13 cellular contexts compared by ENCODE assay signal in genomic region chr11:34056672-34057071, GRCh38. TPM values are rescaled to one million over a fixed set of nuclear protein-coding genes. Genes with fewer than 3 reads are reported as not detected.
DNase-seq lines count a peak whose midpoint lies in the region; ATAC-seq and TF ChIP-seq lines count a peak whose summit lies in the region.
"Had no signal": no experiment of that assay in that cellular context is flagged by ENCODE, and none has a peak within 500 bp of the region (broad histone marks: within the 10 kb centered on the region; RNA-seq: fewer than 3 reads in every experiment).

No MANE protein-coding gene starts in this region.

- H3K4me1 Mint-ChIP-seq in stimulated activated naive CD8-positive, alpha-beta T cell treated with anti-CD3 and anti-CD28 coated beads, Interleukin-15, Interleukin-2, amounts not matched to agents 100 ng/mL and 50 ng/mL, for 24 hours (ENCODE audit: low read depth) = peaks cover 60% of the 10 kb centered on the region
- H3K4me1 Mint-ChIP-seq in T-cell (peaks cover 51 to 65% (median 65%) of the 10 kb centered on the region in 3 donors), immature natural killer cell (peaks cover 53 to 73% of the 10 kb centered on the region in 2 donors), type B pancreatic cell (ENCODE audit: unreplicated experiment) (peaks cover 30% of the 10 kb centered on the region)

- no peaks in the 10 kb centered on the region for H3K9me3 Mint-ChIP-seq in stimulated activated naive CD8-positive, alpha-beta T cell treated with anti-CD3 and anti-CD28 coated beads, Interleukin-15, Interleukin-2, amounts not matched to agents 100 ng/mL and 50 ng/mL, for 24 hours
- no peaks in the 10 kb centered on the region for H3K9me3 Mint-ChIP-seq in T-cell
- no peaks in the 10 kb centered on the region for H3K9me3 Mint-ChIP-seq in immature natural killer cell
- H3K9me3 Mint-ChIP-seq in type B pancreatic cell = no peaks in the 10 kb centered on the region

- no peak for ATAC-seq in stimulated activated naive CD8-positive, alpha-beta T cell treated with anti-CD3 and anti-CD28 coated beads, Interleukin-15, Interleukin-2, amounts not matched to agents 100 U/mL and 50 U/mL, for 24 hours
- ATAC-seq in T-cell (replicated peaks in 1 of 4) (no peak), GM19467 (IDR thresholded peaks at IDR 0.05; ENCODE audit: unreplicated experiment) (no peak)
- ATAC-seq: heart left ventricle, lower lobe of right lung had no signal

- peak overlapping the region; percentile 42 for H3K4me3 Mint-ChIP-seq in stimulated activated naive CD8-positive, alpha-beta T cell treated with anti-CD3 and anti-CD28 coated beads, Interleukin-15, Interleukin-2, amounts not matched to agents 100 ng/mL and 50 ng/mL, for 24 hours
- H3K4me3 Mint-ChIP-seq in T-cell = peak overlapping the region in 2 of 3 donors; percentile 28 to 61
- H3K4me3 Mint-ChIP-seq in immature natural killer cell = peak overlapping the region in 2 of 5 donors; percentile 39 to 55
- H3K4me3 Mint-ChIP-seq in type B pancreatic cell = peak overlapping the region; percentile 67

- POLR2A ChIA-PET in T-cell (lab: Charles Lee) = no interaction called here
- POLR2A ChIA-PET in RWPE1 (lab: Yijun Ruan, JAX; ENCODE audit: low non-redundant PET) = no interaction called here

- H3K27ac Mint-ChIP-seq in stimulated activated naive CD8-positive, alpha-beta T cell treated with anti-CD3 and anti-CD28 coated beads, Interleukin-15, Interleukin-2, amounts not matched to agents 100 ng/mL and 50 ng/mL, for 24 hours = no peak overlapping the region
- H3K27ac Mint-ChIP-seq in T-cell (peak overlapping the region in 1 of 2 donors; percentile 16), immature natural killer cell (peak overlapping the region in 4 of 6 donors; percentile 2 to 34 (median 30)), type B pancreatic cell (no peak overlapping the region)

- no peak for TF ChIP-seq CTCF in type B pancreatic cell (conservative IDR thresholded peaks at IDR 0.05)
- no peak for TF ChIP-seq CTCF in RWPE1 (conservative IDR thresholded peaks at IDR 0.05; ENCODE audit: low read depth)

- DNase-seq in stimulated activated naive CD8-positive, alpha-beta T cell treated with anti-CD3 and anti-CD28 coated beads, Interleukin-15, Interleukin-2, amounts not matched to agents 100 U/mL and 50 U/mL, for 24 hours = no peak
- DNase-seq in T-cell (no peak), immature natural killer cell (no peak), type B pancreatic cell (ENCODE audit: extremely low spot score, unreplicated experiment) (no peak), NCI-H345 (lab: John Stamatoyannopoulos, UW) (no peak), RWPE1 (ENCODE audit: low spot score) (no peak)
- DNase-seq: activated CD4-positive, CD25-positive, alpha-beta regulatory T cell treated with anti-CD3 and anti-CD28 coated beads, Interleukin-2, amount 50 U/mL, for 72 hours; heart left ventricle; lower lobe of right lung; NCI-H2107; posterior cingulate gyrus had no signal

- H3K27ac ChIP-seq in RWPE1 = no peak overlapping the region
- H3K27ac ChIP-seq: lower lobe of right lung had no signal

- H3K27me3 Mint-ChIP-seq in stimulated activated naive CD8-positive, alpha-beta T cell treated with anti-CD3 and anti-CD28 coated beads, Interleukin-15, Interleukin-2, amounts not matched to agents 100 ng/mL and 50 ng/mL, for 24 hours = no peaks in the 10 kb centered on the region
- H3K27me3 Mint-ChIP-seq in T-cell = no peaks in the 10 kb centered on the region
- H3K27me3 Mint-ChIP-seq in immature natural killer cell (ENCODE audit: low read depth in 3 of 3) = peaks cover 12 to 18% (median 12%) of the 10 kb centered on the region in 3 donors
- no peaks in the 10 kb centered on the region for H3K27me3 Mint-ChIP-seq in type B pancreatic cell

- H3K36me3 Mint-ChIP-seq in stimulated activated naive CD8-positive, alpha-beta T cell treated with anti-CD3 and anti-CD28 coated beads, Interleukin-15, Interleukin-2, amounts not matched to agents 100 ng/mL and 50 ng/mL, for 24 hours (ENCODE audit: low read depth) = peaks cover 58% of the 10 kb centered on the region
- H3K36me3 Mint-ChIP-seq in T-cell (peaks cover 11% of the 10 kb centered on the region), immature natural killer cell (peaks cover 0 to 4% (median 0%) of the 10 kb centered on the region in 3 donors), type B pancreatic cell (peaks cover 34% of the 10 kb centered on the region)

- CTCF ChIA-PET in T-cell (lab: Charles Lee) (interaction anchor here in 1 of 2 donors (2.0 kb wide), 1 partner anchor 60 kb away, joined by 5 read pairs; no protein-coding TSS in a partner anchor), RWPE1 (lab: Yijun Ruan, JAX) (interaction anchor here (0.7 kb wide), 1 partner anchor 1002 kb away, joined by 3 read pairs; no protein-coding TSS in a partner anchor)

RNA-seq across cellular contexts. Expression of gene CAPRIN1, which starts 5.1 kb away (rescaled TPM):
- 100 to 1,000 TPM; 106 to 148 (median 143) TPM for total RNA-seq in T-cell
- 10 to 100 TPM; 27.8 to 71.2 (median 43.3) TPM for polyA plus RNA-seq in immature natural killer cell
- total RNA-seq in type B pancreatic cell (ENCODE audit: low replicate concordance) = 218 and 277 TPM in 2 replicates

RNA-seq across cellular contexts. Expression of gene NAT10, which starts 48.8 kb away (rescaled TPM):
- total RNA-seq in T-cell (10 to 100 TPM; 55.0 to 84.0 (median 73.5) TPM), type B pancreatic cell (ENCODE audit: low replicate concordance) (46.9 and 63.5 TPM in 2 replicates)
- 10 to 100 TPM in 2 of 3 donors, 1 to 10 TPM in 1; 7.7 to 31.8 (median 16.8) TPM for polyA plus RNA-seq in immature natural killer cell

Comparison
In these comparisons a context has a peak if more than half of its experiments do, and no peak if none do; other contexts are left out.
1. H3K27ac Mint-ChIP-seq: peak in immature natural killer cell (4 of 6); none in stimulated activated naive CD8-positive, alpha-beta T cell treated with anti-CD3 and anti-CD28 coated beads, Interleukin-15, Interleukin-2, amounts not matched to agents 100 ng/mL and 50 ng/mL, for 24 hours (single experiment) and type B pancreatic cell (single experiment).